20 cellular contexts compared by ENCODE assay signal in genomic region chr20:32943490-32944052, GRCh38.
DNase-seq lines count a peak whose midpoint lies in the region; ATAC-seq, FAIRE-seq and TF ChIP-seq lines count a peak whose summit lies in the region.
"Had no signal": no experiment of that assay in that cellular context is flagged by ENCODE, and none has a peak within 500 bp of the region (broad histone marks: within the 10 kb centered on the region; RNA-seq: fewer than 3 reads in every experiment).

No MANE protein-coding gene starts in this region.

- H3K9me3 ChIP-seq in HepG2 (ENCODE audit: low read length) (no peaks in the 10 kb centered on the region), right lobe of liver (no peaks in the 10 kb centered on the region), K562 (replicated peaks; ENCODE audit: control insufficient read depth, insufficient read depth, low read depth, low read length) (no peaks in the 10 kb centered on the region), neural progenitor cell (ENCODE audit: low read depth) (no peaks in the 10 kb centered on the region)
- H3K9me3 ChIP-seq: HAP-1 had no signal

- H3K36me3 ChIP-seq in HepG2 (replicated peaks in 1 of 2; ENCODE audit: control insufficient read depth in 1 of 2, insufficient read depth in 2 of 2, low read length in 2 of 2) (no peaks in the 10 kb centered on the region), right lobe of liver (no peaks in the 10 kb centered on the region), K562 (ENCODE audit: control insufficient read depth, insufficient read depth, low read length) (no peaks in the 10 kb centered on the region), neural progenitor cell (no peaks in the 10 kb centered on the region)
- H3K36me3 ChIP-seq: HAP-1 had no signal

- BruUV-seq in HepG2 (replicated peaks; lab: Mats Ljungman, UMichigan), result no TSS peak
- no TSS peak for BruUV-seq in K562 (replicated peaks; lab: Mats Ljungman, UMichigan)

- H3K4me2 ChIP-seq in HepG2 (ENCODE audit: low read depth, low read length), result 0 out of 2 replicates have a peak overlapping the region, but pooled peaks have one; percentile 3
- no peak overlapping the region for H3K4me2 ChIP-seq in K562 (ENCODE audit: insufficient read depth, low read length)
- H3K4me2 ChIP-seq in neural progenitor cell, result no peak overlapping the region

- H3K4me1 Mint-ChIP-seq in neural progenitor cell, result peaks cover 3% of the 10 kb centered on the region
- H3K4me1 Mint-ChIP-seq: B cell had no signal

- peaks cover 3% of the 10 kb centered on the region for H3K9me3 Mint-ChIP-seq in neural progenitor cell

- no peak overlapping the region for H3K4me3 ChIP-seq in HepG2 (replicated peaks in 1 of 3; ENCODE audit: insufficient read depth in 1 of 3, low read depth in 2 of 3, low read length in 3 of 3)
- H3K4me3 ChIP-seq in right lobe of liver, result no peak overlapping the region
- H3K4me3 ChIP-seq in K562, result no peak overlapping the region
- no peak overlapping the region for H3K4me3 ChIP-seq in neural progenitor cell
- H3K4me3 ChIP-seq: GM12878, HAP-1 had no signal

- FAIRE-seq in HepG2 (lab: Jason Lieb, UNC), result no peak
- FAIRE-seq in K562 (lab: Jason Lieb, UNC), result no peak
- FAIRE-seq: GM12878, GM19239 had no signal

- H3K4me1 ChIP-seq in HepG2 (ENCODE audit: insufficient read depth, low read length) (peaks cover 9% of the 10 kb centered on the region), right lobe of liver (no peaks in the 10 kb centered on the region), K562 (replicated peaks in 1 of 2; ENCODE audit: control insufficient read depth in 2 of 2, insufficient read depth in 2 of 2, low read length in 2 of 2) (no peaks in the 10 kb centered on the region), neural progenitor cell (peaks cover 6% of the 10 kb centered on the region)
- H3K4me1 ChIP-seq: HAP-1 had no signal

- DNase-seq in HepG2 (ENCODE audit: low spot score) (peak; percentile 55), right lobe of liver (no peak), K562 (ENCODE audit: extremely low read depth in 1 of 4, low spot score in 3 of 4) (no peak), neural progenitor cell (ENCODE audit: low spot score) (no peak), NCI-H2227 (lab: John Stamatoyannopoulos, UW; ENCODE audit: unreplicated experiment) (no peak)
- DNase-seq: C1 segment of cervical spinal cord; CD4-positive, CD25-positive, alpha-beta regulatory T cell; CD8-positive, alpha-beta memory T cell; COR-L47; DMS 273 treated with DMSO at 0.1 percent for 48 hours; DMS53; DND-41; EL; GOT3 had no signal

- no peak overlapping the region for H3K4me3 Mint-ChIP-seq in neural progenitor cell
- H3K4me3 Mint-ChIP-seq: B cell; CD4-positive, CD25-positive, alpha-beta regulatory T cell; CD8-positive, alpha-beta memory T cell had no signal

- H3K79me2 ChIP-seq in HepG2 (ENCODE audit: insufficient read depth, low read length) (no peaks in the 10 kb centered on the region), K562 (ENCODE audit: control insufficient read depth, insufficient read depth, low read length) (no peaks in the 10 kb centered on the region), neural progenitor cell (ENCODE audit: low read depth) (no peaks in the 10 kb centered on the region)

- POLR2A ChIA-PET in HepG2 (lab: Yijun Ruan, JAX) (no interaction called here), K562 (lab: Yijun Ruan, JAX) (no interaction called here)

- H3K36me3 Mint-ChIP-seq in neural progenitor cell, result no peaks in the 10 kb centered on the region
- H3K36me3 Mint-ChIP-seq: CD4-positive, CD25-positive, alpha-beta regulatory T cell had no signal

- H3K9me1 ChIP-seq in K562 (ENCODE audit: control insufficient read depth, insufficient read depth, low read length), result no peaks in the 10 kb centered on the region

- H2AFZ ChIP-seq in HepG2 (ENCODE audit: low read length) (no peak overlapping the region), K562 (ENCODE audit: low read depth, low read length) (no peak overlapping the region), neural progenitor cell (replicated peaks) (no peak overlapping the region)

- no peaks in the 10 kb centered on the region; a peak in 1 of 5 replicates for H3K27me3 ChIP-seq in HepG2 (ENCODE audit: control insufficient read depth in 1 of 2, insufficient read depth in 2 of 2, low read length in 2 of 2)
- H3K27me3 ChIP-seq in right lobe of liver, result no peaks in the 10 kb centered on the region
- peaks cover 0 to 6% of the 10 kb centered on the region in 2 experiments; a peak in 1 of 5 replicates for H3K27me3 ChIP-seq in K562 (ENCODE audit: control insufficient read depth in 2 of 2, insufficient read depth in 2 of 2, low read length in 2 of 2)
- peaks cover 62% of the 10 kb centered on the region for H3K27me3 ChIP-seq in neural progenitor cell

- TF ChIP-seq CTCF in HepG2 (CRISPR knock-in tag; IDR thresholded peaks at IDR 0.05), result no peak
- no peak for TF ChIP-seq CTCF in right lobe of liver (IDR thresholded peaks at IDR 0.05)
- no peak for TF ChIP-seq CTCF in K562 (IDR thresholded peaks at IDR 0.05 in 2 of 3, conservative IDR thresholded peaks at IDR 0.05 in 1 of 3; ENCODE audit: insufficient read depth in 2 of 3, low read depth in 1 of 3, low read length in 3 of 3)
- TF ChIP-seq CTCF in neural progenitor cell (IDR thresholded peaks at IDR 0.05), result peak; percentile 9

- H4K20me1 ChIP-seq in HepG2 (ENCODE audit: insufficient read depth, low read length) (no peaks in the 10 kb centered on the region), K562 (replicated peaks; ENCODE audit: control insufficient read depth, insufficient read depth, low read length) (no peaks in the 10 kb centered on the region), neural progenitor cell (ENCODE audit: low read depth) (no peaks in the 10 kb centered on the region)

- TF ChIP-seq POLR2A in HepG2 (IDR thresholded peaks at IDR 0.05; ENCODE audit: insufficient read depth in 1 of 2, low read depth in 2 of 2, low read length in 2 of 2), result no peak
- no peak for TF ChIP-seq POLR2A in right lobe of liver (IDR thresholded peaks at IDR 0.05)
- TF ChIP-seq POLR2A in K562 (conservative IDR thresholded peaks at IDR 0.05), result no peak

- in situ Hi-C loops in HepG2 (cut with HindIII; ENCODE audit: extremely low pct_ligation_motif_present, low pct_unique_long_range_greater_than_20kb), result no loop called here
- in situ Hi-C loops in K562 (cut with MboI), result no loop called here

- CTCF ChIA-PET in HepG2 (lab: Yijun Ruan, JAX; ENCODE audit: low intra/inter-chr PET ratio, low total read pairs) (no interaction called here), K562 (lab: Yijun Ruan, JAX; ENCODE audit: low intra/inter-chr PET ratio) (interaction anchor here (0.7 kb wide), 1 partner anchor 41 kb away, joined by 3 read pairs; no protein-coding TSS in a partner anchor)

- peaks cover 4% of the 10 kb centered on the region for H3F3A ChIP-seq in neural progenitor cell (ENCODE audit: low read depth)

- H3K27me3 Mint-ChIP-seq in neural progenitor cell (ENCODE audit: insufficient read depth, low read depth), result peaks cover 6% of the 10 kb centered on the region
- H3K27me3 Mint-ChIP-seq: CD4-positive, CD25-positive, alpha-beta regulatory T cell had no signal

- no peak overlapping the region for H3K27ac Mint-ChIP-seq in neural progenitor cell
- H3K27ac Mint-ChIP-seq: B cell had no signal

- intact Hi-C loops in HepG2 (cut with micrococcal nuclease; ENCODE audit: unreplicated experiment), result no loop called here
- intact Hi-C loops in right lobe of liver (cut with DNase I), result no loop called here
- intact Hi-C loops in K562 (cut with micrococcal nuclease), result no loop called here

- WGBS in HepG2 (ENCODE audit: low lambda C conversion rate), result 33% methylated on average over 7 of the region's 7 CpGs
- WGBS in right lobe of liver (ENCODE audit: insufficient coverage, low coverage, low lambda C conversion rate, missing lambda C conversion rate), result 86% methylated on average over 4 of the region's 7 CpGs
- 0% methylated on average over 7 of the region's 7 CpGs for WGBS in K562 (ENCODE audit: insufficient coverage, low coverage, missing lambda C conversion rate)

- ATAC-seq in HepG2, result peak; percentile 83
- ATAC-seq in right lobe of liver, result no peak
- peak; percentile 54; the same call in 2 of the 3 replicates for ATAC-seq in K562
- ATAC-seq in GM21423 (IDR thresholded peaks at IDR 0.05; ENCODE audit: unreplicated experiment), result no peak
- no peak for ATAC-seq in GM18868 (IDR thresholded peaks at IDR 0.05; ENCODE audit: unreplicated experiment)
- ATAC-seq: GM12878 had no signal

- H3K9ac ChIP-seq in HepG2 (ENCODE audit: insufficient read depth, low read depth, low read length), result no peak overlapping the region
- no peak overlapping the region for H3K9ac ChIP-seq in K562 (ENCODE audit: insufficient read depth in 1 of 2, low read depth in 2 of 2, low read length in 2 of 2)
- no peak overlapping the region for H3K9ac ChIP-seq in neural progenitor cell

- no peak overlapping the region for H3K27ac ChIP-seq in HepG2 (ENCODE audit: extremely low read length, insufficient read depth, low read length)
- H3K27ac ChIP-seq in right lobe of liver, result no peak overlapping the region
- H3K27ac ChIP-seq in K562 (ENCODE audit: extremely low read depth, low read depth, low read length), result no peak overlapping the region
- H3K27ac ChIP-seq in neural progenitor cell, result no peak overlapping the region

- TF ChIP-seq RAD21 in HepG2 (CRISPR knock-in tag; IDR thresholded peaks at IDR 0.05) (no peak), K562 (CRISPR knock-in tag; conservative IDR thresholded peaks at IDR 0.05 in 1 of 2, IDR thresholded peaks at IDR 0.05 in 1 of 2) (no peak)

- no peak for TF ChIP-seq EP300 in HepG2 (IDR thresholded peaks at IDR 0.05; ENCODE audit: low read depth in 2 of 2, low read length in 2 of 2)
- no peak for TF ChIP-seq EP300 in HepG2 (CRISPR knock-in tag; IDR thresholded peaks at IDR 0.05; ENCODE audit: borderline replicate concordance)
- no peak for TF ChIP-seq EP300 in K562 (IDR thresholded peaks at IDR 0.05; ENCODE audit: low read length)

TF ChIP-seq in HepG2, 621 proteins besides CTCF, POLR2A, EP300 and RAD21 (continues in another document):
- TF ChIP-seq NR1H2 (CRISPR knock-in tag; IDR thresholded peaks at IDR 0.05; ENCODE audit: borderline replicate concordance, low read depth), result no peak

TF ChIP-seq in K562, 482 proteins besides CTCF, POLR2A, EP300 and RAD21 (continues in another document):
- TF ChIP-seq SMARCE1 (IDR thresholded peaks at IDR 0.05), result no peak

Comparison
In these comparisons a context has a peak if more than half of its experiments do, and no peak if none do; other contexts are left out.
1. ATAC-seq: peak in HepG2 (single experiment) and K562 (single experiment); none in right lobe of liver (0 of 4), GM21423 (single experiment) and GM18868 (single experiment).
2. Of the 241 proteins assayed by ChIP-seq in both HepG2 and K562: peak only in HepG2: FOXO4 and UBTF; only in K562: PRDM10; in both: none; in neither: 238.